In the genomic region with DNA sequence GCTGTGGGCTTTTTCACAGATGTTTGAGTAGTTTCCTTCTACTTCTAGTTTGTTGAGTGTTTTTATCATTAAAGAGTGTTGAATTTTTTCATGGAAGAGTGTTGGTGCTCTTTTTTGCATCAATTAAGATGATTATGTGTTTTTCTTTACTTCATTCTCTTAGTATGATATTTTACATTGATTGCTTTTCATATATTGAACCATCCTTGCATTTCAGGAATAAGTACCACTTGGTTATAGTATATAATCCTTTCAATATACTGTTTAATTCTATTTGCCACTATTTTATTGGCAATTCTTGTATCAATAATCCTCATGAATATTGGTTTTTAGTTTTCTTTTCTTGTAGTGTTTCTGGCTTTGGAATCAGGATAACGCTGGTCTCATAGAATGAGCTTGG, we compare ENCODE assay signal across 8 cellular contexts.
"Had no signal": no experiment of that assay in that cellular context is flagged by ENCODE, and none has a peak within 500 bp of the region (broad histone marks: within the 10 kb centered on the region; RNA-seq: fewer than 3 reads in every experiment).

No MANE protein-coding gene starts in this region.

- ATAC-seq: GM23338, HepG2 had no signal

- H3K9me3 Mint-ChIP-seq: GM23338 had no signal

- H3K27ac Mint-ChIP-seq: GM23338, HFFc6, IgD-negative memory B cell had no signal

- H3K4me1 Mint-ChIP-seq: GM23338, H9, IgD-negative memory B cell had no signal

- H3K27ac ChIP-seq: HL-60 had no signal

- H3K4me3 Mint-ChIP-seq: GM23338, H9, HFFc6, IgD-negative memory B cell had no signal

- DNase-seq: H9, HCEC 1CT, HFFc6, KG1 had no signal

- H3K4me3 ChIP-seq: GM23338 had no signal
